Comparison of ENCODE assay signal across 8 cellular contexts in the genomic region with DNA sequence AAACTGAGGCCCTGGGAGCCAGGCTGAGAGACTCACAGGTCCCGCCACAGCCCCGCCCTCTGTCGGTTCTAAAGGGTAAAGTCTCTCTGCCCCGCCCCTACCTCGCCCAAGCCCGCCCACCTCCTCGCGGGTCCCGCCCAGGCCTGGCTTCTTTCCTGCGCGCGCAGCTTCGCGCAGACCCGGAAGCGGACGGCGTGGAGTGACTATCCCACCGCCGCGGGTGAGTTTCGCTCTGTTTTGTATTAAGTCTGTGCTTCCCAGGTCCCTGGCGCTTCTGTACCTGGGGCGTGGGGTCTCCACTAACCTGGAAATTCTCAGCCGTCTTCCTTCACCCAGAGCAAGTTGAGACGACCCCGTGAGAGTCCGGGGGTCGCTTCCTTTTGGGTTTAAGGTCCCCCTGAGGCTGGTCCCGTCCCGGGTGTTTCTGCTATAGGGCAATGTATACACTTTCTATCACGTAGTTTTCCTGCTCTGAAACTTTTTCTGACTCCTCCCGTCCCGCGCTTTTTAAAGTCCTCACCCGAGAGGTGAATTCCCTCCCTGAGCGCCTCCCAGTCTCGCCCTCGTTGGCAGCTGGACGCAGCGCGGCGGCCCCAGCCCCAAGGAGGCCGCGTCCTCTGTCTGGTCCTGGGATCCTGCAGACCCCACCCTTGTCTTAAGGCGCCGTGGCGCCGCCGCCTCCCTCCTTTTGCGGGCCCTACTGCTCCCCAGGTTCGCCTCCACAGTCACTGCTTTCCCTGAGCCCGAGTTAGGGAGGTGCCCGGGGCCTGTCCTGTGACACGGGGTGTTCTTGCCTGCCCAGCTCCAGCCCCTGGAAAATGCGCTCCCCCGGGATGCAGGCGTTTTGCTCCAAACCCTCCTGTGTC. TPM values are rescaled to one million over a fixed set of nuclear protein-coding genes. Genes with fewer than 3 reads are reported as not detected.
DNase-seq lines count a peak whose midpoint lies in the region; ATAC-seq, FAIRE-seq and TF ChIP-seq lines count a peak whose summit lies in the region.

A gene (plus strand): TSS at position 176 of the 866 bp plus-strand sequence. CDS start 2,867 bp downstream, outside the sequence.

- 0% methylated on average over 58 of the region's 58 CpGs for WGBS in pancreas, 2 donors
- 1% methylated on average over 34 to 41 of the region's 58 CpGs for WGBS in thyroid gland, 2 donors

- H3K27me3 Mint-ChIP-seq in activated naive CD8-positive, alpha-beta T cell treated with anti-CD3 and anti-CD28 coated beads for 36 hours = no peaks in the 10 kb centered on the region

- H3K27ac Mint-ChIP-seq in activated naive CD8-positive, alpha-beta T cell treated with anti-CD3 and anti-CD28 coated beads for 36 hours = peak within 1 kb of the TSS; percentile 92

- H3K4me1 Mint-ChIP-seq in activated naive CD8-positive, alpha-beta T cell treated with anti-CD3 and anti-CD28 coated beads for 36 hours = peaks cover 19% of the 10 kb centered on the region

- peaks cover 48% of the 10 kb centered on the region for H3K36me3 Mint-ChIP-seq in activated naive CD8-positive, alpha-beta T cell treated with anti-CD3 and anti-CD28 coated beads for 36 hours

- TF ChIP-seq POLR2A in thyroid gland (IDR thresholded peaks at IDR 0.05) = peak; percentile 13 to 73

- peak; percentile 92 for DNase-seq in GM10266 (ENCODE audit: extremely low spot score)
- peak; percentile 81 for DNase-seq in NCI-H1092 treated with DMSO at 0.1 percent for 48 hours (lab: John Stamatoyannopoulos, UW)
- peak; percentile 30 for DNase-seq in SKM-1 treated with dmso at 0.1 percent for 144 hours (lab: John Stamatoyannopoulos, UW; ENCODE audit: unreplicated experiment)
- peak; percentile 93 for DNase-seq in activated naive CD8-positive, alpha-beta T cell treated with anti-CD3 and anti-CD28 coated beads for 36 hours
- peak; percentile 97 for DNase-seq in Right ventricle myocardium superior
- peak; percentile 90 to 99 (median 96) for DNase-seq in pancreas
- DNase-seq in thyroid gland = peak; percentile 94 to 96

- peak; percentile 91 for ATAC-seq in HG02571 (IDR thresholded peaks at IDR 0.05; ENCODE audit: unreplicated experiment)
- ATAC-seq in Right ventricle myocardium superior (ENCODE audit: poor library complexity) = peak; percentile 100
- ATAC-seq in pancreas = peak; percentile 98 to 100 (median 100)

- peak within 1 kb of the TSS; percentile 53 to 80 (median 77) for H3K27ac ChIP-seq in pancreas
- H3K27ac ChIP-seq in thyroid gland = peak within 1 kb of the TSS; percentile 34 to 44 (median 41)

- H3K4me1 ChIP-seq in pancreas (peaks cover 5 to 11% (median 11%) of the 10 kb centered on the region in 3 donors), thyroid gland (peaks cover 0 to 16% of the 10 kb centered on the region in 2 donors)

- H3K27me3 ChIP-seq in pancreas (no peaks in the 10 kb centered on the region), thyroid gland (no peaks in the 10 kb centered on the region)

- no peak for FAIRE-seq in pancreas (lab: Jason Lieb, UNC)

- H3K4me3 ChIP-seq in pancreas (peak within 1 kb of the TSS; percentile 62 to 91 (median 66)), thyroid gland (replicated peaks in 1 of 3) (peak within 1 kb of the TSS; percentile 23 to 89 (median 47))

- no peaks in the 10 kb centered on the region for H3K9me3 ChIP-seq in pancreas
- H3K9me3 ChIP-seq in thyroid gland = no peaks in the 10 kb centered on the region

- H3K36me3 ChIP-seq in pancreas = peaks cover 0 to 5% (median 0%) of the 10 kb centered on the region in 3 donors
- peaks cover 0 to 9% of the 10 kb centered on the region in 2 donors for H3K36me3 ChIP-seq in thyroid gland

- TF ChIP-seq CTCF in GM10266 (IDR thresholded peaks at IDR 0.05; ENCODE audit: control insufficient read depth, insufficient read depth, low read depth, missing control alignments) = peak; percentile 35
- peak; percentile 23 to 65 (median 47) for TF ChIP-seq CTCF in pancreas (IDR thresholded peaks at IDR 0.05)
- TF ChIP-seq CTCF in thyroid gland (IDR thresholded peaks at IDR 0.05) = peak in 3 of 6 experiments; percentile 31 to 57 (median 49)

- intact Hi-C loops in Right ventricle myocardium superior (cut with DNase I) (no loop called here), pancreas (cut with DNase I) (no loop called here), thyroid gland (cut with DNase I) (loop anchor here (5.0 kb wide), 1 partner anchor 37 kb away; a partner anchor contains a TSS)

- H3K4me3 Mint-ChIP-seq in activated naive CD8-positive, alpha-beta T cell treated with anti-CD3 and anti-CD28 coated beads for 36 hours = peak within 1 kb of the TSS; percentile 99

- peaks cover 19% of the 10 kb centered on the region for H3K9me3 Mint-ChIP-seq in activated naive CD8-positive, alpha-beta T cell treated with anti-CD3 and anti-CD28 coated beads for 36 hours

RNA-seq across cellular contexts. Expression of the gene that starts here (rescaled TPM):
- total RNA-seq in activated naive CD8-positive, alpha-beta T cell treated with anti-CD3 and anti-CD28 coated beads for 36 hours = 10 to 100 TPM; 11.9 to 12.0 TPM
- total RNA-seq in Right ventricle myocardium superior = 3.4 TPM
- 10 to 100 TPM in 1 of 6 donors, 1 to 10 TPM in 5; 4.9 to 10.1 (median 6.2) TPM for total RNA-seq in pancreas
- polyA plus RNA-seq in pancreas = 1 to 10 TPM; 3.5 to 5.1 TPM
- total RNA-seq in thyroid gland = 10 to 100 TPM; 10.4 to 16.9 (median 12.5) TPM

Comparison
In these comparisons a context has a peak if more than half of its experiments do, and no peak if none do; other contexts are left out.
1. Peak in every context shown above with its lines: DNase-seq, ATAC-seq, H3K4me3 ChIP-seq and H3K27ac ChIP-seq.
2. DNase-seq: peak in every context shown above with its lines; median percentile 97 in Right ventricle myocardium superior; 96 in pancreas; 95 in thyroid gland; 93 in activated naive CD8-positive, alpha-beta T cell treated with anti-CD3 and anti-CD28 coated beads for 36 hours; 92 in GM10266; 81 in NCI-H1092 treated with DMSO at 0.1 percent for 48 hours; 30 in SKM-1 treated with dmso at 0.1 percent for 144 hours.